ENCODE assay signal across 13 cellular contexts in the genomic region with DNA sequence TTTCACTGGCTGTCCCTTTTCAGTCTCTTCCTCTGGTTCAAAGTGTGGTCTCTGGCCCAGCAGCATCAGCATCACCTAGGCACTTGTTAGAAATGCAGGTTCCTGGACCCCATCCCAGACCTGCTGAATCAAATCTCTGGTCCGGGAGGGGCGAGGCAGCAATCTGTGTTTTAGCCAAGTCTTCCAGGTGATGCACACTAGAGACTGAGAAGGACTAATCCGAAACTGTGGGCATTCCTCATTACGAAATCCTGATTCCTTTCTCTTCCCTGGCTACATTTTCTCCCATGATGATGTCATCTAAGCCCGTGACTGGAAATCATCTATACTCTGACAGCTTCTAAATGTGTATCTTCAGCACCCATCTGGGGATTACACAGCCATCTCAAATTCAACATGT. TPM values are rescaled to one million over a fixed set of nuclear protein-coding genes. Genes with fewer than 3 reads are reported as not detected.
DNase-seq lines count a peak whose midpoint lies in the region; TF ChIP-seq lines count a peak whose summit lies in the region.
"Had no signal": no experiment of that assay in that cellular context is flagged by ENCODE, and none has a peak within 500 bp of the region (broad histone marks: within the 10 kb centered on the region; RNA-seq: fewer than 3 reads in every experiment).

No MANE protein-coding gene starts in this region.

- TF ChIP-seq CTCF in dorsolateral prefrontal cortex (IDR thresholded peaks at IDR 0.05 in 54 of 56, conservative IDR thresholded peaks at IDR 0.05 in 2 of 56; ENCODE audit: low read depth in 1 of 56, partially characterized antibody in 56 of 56): no peak
- no peak for TF ChIP-seq CTCF in coronary artery (IDR thresholded peaks at IDR 0.05)
- no peak for TF ChIP-seq CTCF in endodermal cell (conservative IDR thresholded peaks at IDR 0.05)

- H3K9ac ChIP-seq in muscle layer of colon (ENCODE audit: low read length): no peak overlapping the region
- H3K9ac ChIP-seq in endodermal cell (ENCODE audit: extremely low read depth, low read length, poor library complexity, severe bottlenecking): no peak overlapping the region

- no peaks in the 10 kb centered on the region for H3K27me3 ChIP-seq in CD8-positive, alpha-beta memory T cell (ENCODE audit: insufficient read depth, low read length, poor library complexity, severe bottlenecking)
- no peaks in the 10 kb centered on the region for H3K27me3 ChIP-seq in dorsolateral prefrontal cortex
- no peaks in the 10 kb centered on the region for H3K27me3 ChIP-seq in muscle layer of colon (ENCODE audit: control insufficient read depth in 1 of 2, insufficient read depth in 2 of 2, low read length in 2 of 2)
- peaks cover 10% of the 10 kb centered on the region for H3K27me3 ChIP-seq in endodermal cell (ENCODE audit: control insufficient read depth, insufficient read depth, low read length, poor library complexity, severe bottlenecking)

- H3K4me1 Mint-ChIP-seq in CD8-positive, alpha-beta memory T cell: peaks cover 33 to 40% (median 33%) of the 10 kb centered on the region in 3 donors
- H3K4me1 Mint-ChIP-seq in endodermal cell: peaks cover 2% of the 10 kb centered on the region

- no peak for DNase-seq in CD8-positive, alpha-beta memory T cell
- DNase-seq in HS-5 (ENCODE audit: low read depth): peak; percentile 75
- DNase-seq in dorsolateral prefrontal cortex: peak in 2 of 10 donors; percentile 19 to 72
- no peak for DNase-seq in coronary artery (ENCODE audit: low spot score)
- DNase-seq in epidermal melanocyte (ENCODE audit: insufficient read length, low spot score): no peak
- no peak for DNase-seq in endodermal cell
- DNase-seq: activated CD4-positive, alpha-beta T cell treated with anti-CD3 and anti-CD28 coated beads, Interleukin-2, amount 50 U/mL, for 1 hour; activated effector memory CD4-positive, alpha-beta T cell treated with Interleukin-2 at 50 U/mL for 16 hours had no signal

- POLR2A ChIA-PET in CD8-positive, alpha-beta memory T cell (lab: Charles Lee): no interaction called here

- no peak overlapping the region for H3K4me3 ChIP-seq in CD8-positive, alpha-beta memory T cell (ENCODE audit: low read length)
- H3K4me3 ChIP-seq in dorsolateral prefrontal cortex (no peak overlapping the region), muscle layer of colon (ENCODE audit: low read depth in 1 of 2, low read length in 2 of 2) (no peak overlapping the region), coronary artery (no peak overlapping the region), endodermal cell (ENCODE audit: low read length) (no peak overlapping the region)

- CTCF ChIA-PET in CD8-positive, alpha-beta memory T cell (lab: Charles Lee): no interaction called here

- H3K36me3 ChIP-seq in CD8-positive, alpha-beta memory T cell (ENCODE audit: insufficient read depth, low read length): no peaks in the 10 kb centered on the region
- H3K36me3 ChIP-seq in muscle layer of colon (ENCODE audit: insufficient read depth, low read length): no peaks in the 10 kb centered on the region
- no peaks in the 10 kb centered on the region for H3K36me3 ChIP-seq in endodermal cell (ENCODE audit: control insufficient read depth, insufficient read depth, low read length)

- H3K9me3 Mint-ChIP-seq in CD8-positive, alpha-beta memory T cell: no peaks in the 10 kb centered on the region
- H3K9me3 Mint-ChIP-seq in endodermal cell: no peaks in the 10 kb centered on the region
- H3K9me3 Mint-ChIP-seq: memory B cell had no signal

- H3K27ac Mint-ChIP-seq in CD8-positive, alpha-beta memory T cell: peak overlapping the region in 6 of 8 donors; percentile 25 to 99 (median 74)
- H3K27ac Mint-ChIP-seq in endodermal cell: no peak overlapping the region
- H3K27ac Mint-ChIP-seq: memory B cell had no signal

- intact Hi-C loops in dorsolateral prefrontal cortex (cut with DNase I): loop anchor here in 1 of 2 donors (5.0 kb wide), 1 partner anchor 70 kb away; no protein-coding TSS in a partner anchor

- WGBS in endodermal cell (ENCODE audit: insufficient coverage in 1 of 2, insufficient read length in 1 of 2), 2 experiments: 85 to 95% methylated on average over 5 of the region's 5 CpGs

- H3K9me3 ChIP-seq in CD8-positive, alpha-beta memory T cell (ENCODE audit: low read length): no peaks in the 10 kb centered on the region
- H3K9me3 ChIP-seq in muscle layer of colon (ENCODE audit: low read length) (no peaks in the 10 kb centered on the region), endodermal cell (ENCODE audit: control insufficient read depth, low read length) (no peaks in the 10 kb centered on the region)

- no peak overlapping the region for H3K27ac ChIP-seq in CD8-positive, alpha-beta memory T cell (ENCODE audit: low read depth, low read length)
- H3K27ac ChIP-seq in dorsolateral prefrontal cortex (peak overlapping the region in 56 of 59 donors; percentile 21 to 100 (median 81)), muscle layer of colon (ENCODE audit: low read depth, low read length) (peak overlapping the region; percentile 36), coronary artery (no peak overlapping the region), endodermal cell (ENCODE audit: low read depth, low read length) (no peak overlapping the region)
- H3K27ac ChIP-seq: HL-60 had no signal

- no peaks in the 10 kb centered on the region for H3K27me3 Mint-ChIP-seq in CD8-positive, alpha-beta memory T cell
- peaks cover 8% of the 10 kb centered on the region for H3K27me3 Mint-ChIP-seq in endodermal cell (ENCODE audit: insufficient read depth)
- H3K27me3 Mint-ChIP-seq: memory B cell had no signal

- no peak overlapping the region for H3K4me3 Mint-ChIP-seq in CD8-positive, alpha-beta memory T cell
- H3K4me3 Mint-ChIP-seq in endodermal cell: no peak overlapping the region
- H3K4me3 Mint-ChIP-seq: memory B cell had no signal

- peaks cover 0 to 3% (median 0%) of the 10 kb centered on the region in 3 donors for H3K36me3 Mint-ChIP-seq in CD8-positive, alpha-beta memory T cell
- H3K36me3 Mint-ChIP-seq in endodermal cell (ENCODE audit: low read depth): no peaks in the 10 kb centered on the region
- H3K36me3 Mint-ChIP-seq: memory B cell had no signal

- H3K4me1 ChIP-seq in CD8-positive, alpha-beta memory T cell (ENCODE audit: insufficient read depth, low read length): peaks cover 32% of the 10 kb centered on the region
- H3K4me1 ChIP-seq in muscle layer of colon (ENCODE audit: insufficient read depth, low read length): peaks cover 44% of the 10 kb centered on the region
- no peaks in the 10 kb centered on the region for H3K4me1 ChIP-seq in endodermal cell (ENCODE audit: control insufficient read depth, insufficient read depth, low read length)

RNA-seq across cellular contexts. Expression of gene PRNP, which starts 4.3 kb away (rescaled TPM):
- 10 to 100 TPM; 45.2 to 45.4 TPM for total RNA-seq in CD8-positive, alpha-beta memory T cell
- polyA plus RNA-seq in CD8-positive, alpha-beta memory T cell: 150 TPM
- 100 to 1,000 TPM; 270 to 661 (median 486) TPM for total RNA-seq in dorsolateral prefrontal cortex
- 10 to 100 TPM in 1 of 2 donors, 1 to 10 TPM in 1; 9.3 to 14.9 TPM for total RNA-seq in endodermal cell
- polyA plus RNA-seq in endodermal cell (2013, experiment 1 of 2): 12.3 TPM
- 11.2 TPM for polyA plus RNA-seq in endodermal cell (2013, experiment 2 of 2)

RNA-seq across cellular contexts. Expression of gene PRND, which starts 39.7 kb away (rescaled TPM):
- not detected for total RNA-seq in CD8-positive, alpha-beta memory T cell
- polyA plus RNA-seq in CD8-positive, alpha-beta memory T cell: 0.05 TPM
- total RNA-seq in dorsolateral prefrontal cortex (under 1 TPM in 50 of 120 experiments, not detected in 70; 0.07 to 0.42 (median 0.16) TPM), endodermal cell (under 1 TPM; 0.24 to 0.88 TPM)
- polyA plus RNA-seq in endodermal cell (2013, experiment 1 of 2): 0.32 TPM
- polyA plus RNA-seq in endodermal cell (2013, experiment 2 of 2): 0.21 TPM
- total RNA-seq: OCI-LY7; T-helper 1 cell treated with Interleukin-12 subunit alpha and Interleukin-12 subunit beta and Interleukin-4 antibody, amounts not matched to agents 30 ng/mL and 1 ng/mL, for 36 hours had no signal

Comparison
In these comparisons a context has a peak if more than half of its experiments do, and no peak if none do; other contexts are left out.
1. H3K27ac ChIP-seq: peak in dorsolateral prefrontal cortex (56 of 59) and muscle layer of colon (single experiment); none in CD8-positive, alpha-beta memory T cell (single experiment), coronary artery (0 of 2) and endodermal cell (single experiment).
2. RNA of gene PRNP, which starts 4.3 kb away (total RNA-seq): 270 to 661 TPM in dorsolateral prefrontal cortex; 45.2 to 45.4 TPM in CD8-positive, alpha-beta memory T cell and 9.3 to 14.9 TPM in endodermal cell; every median in the first group is over 4 times any median in the second.